8 cellular contexts compared by ENCODE assay signal in the genomic region with DNA sequence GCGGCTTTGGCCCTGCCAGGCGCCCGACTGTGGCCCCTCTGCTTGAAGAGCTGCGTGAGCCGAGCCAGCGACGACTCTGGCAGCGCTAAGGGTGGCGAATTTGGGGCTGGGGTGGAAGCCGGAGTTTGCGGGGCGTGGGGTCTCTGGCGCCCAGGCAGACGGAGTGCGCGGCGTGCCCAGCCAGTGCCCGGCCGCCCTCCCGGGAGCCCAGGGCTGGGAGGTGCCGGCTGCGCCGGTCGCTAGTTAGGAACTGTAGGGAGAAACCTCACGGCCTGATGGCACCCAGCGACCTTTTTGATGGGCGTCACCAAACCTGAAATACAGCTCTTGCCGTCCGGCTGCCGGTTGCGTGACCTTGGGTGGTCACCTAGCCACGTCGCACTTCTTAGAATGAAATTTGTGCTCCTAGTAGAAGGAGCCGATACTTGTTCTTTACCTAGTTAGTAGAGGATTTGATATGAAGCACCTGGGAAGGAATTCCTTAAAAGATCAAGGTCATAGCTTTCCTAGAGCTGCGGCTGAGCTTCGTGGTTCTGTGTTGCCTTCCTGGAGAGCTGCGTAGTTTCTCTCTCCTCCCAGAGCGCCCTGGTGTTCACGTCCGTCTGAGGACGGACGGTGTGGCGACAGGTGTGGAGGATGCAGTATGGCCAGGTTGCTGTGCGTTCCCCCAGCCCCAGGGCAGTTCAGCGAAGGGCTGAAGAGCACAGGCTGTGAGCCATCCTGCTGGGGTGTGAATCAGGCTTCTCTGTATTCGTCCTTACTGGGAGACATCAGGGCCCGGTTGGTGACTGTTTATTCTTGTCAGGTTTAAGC. TPM values are rescaled to one million over a fixed set of nuclear protein-coding genes. Genes with fewer than 3 reads are reported as not detected.
DNase-seq lines count a peak whose midpoint lies in the region; ATAC-seq and TF ChIP-seq lines count a peak whose summit lies in the region.

No MANE protein-coding gene starts in this region.

- peaks cover 14% of the 10 kb centered on the region for H3K36me3 Mint-ChIP-seq in Caco-2 (ENCODE audit: insufficient read depth, unreplicated experiment)
- H3K36me3 Mint-ChIP-seq in osteocyte (ENCODE audit: unreplicated experiment): no peaks in the 10 kb centered on the region

- CTCF ChIA-PET in Caco-2 (lab: Charles Lee): interaction anchor here (0.5 kb wide), 1 partner anchor 1384 kb away, joined by 4 read pairs; no protein-coding TSS in a partner anchor

- H3K36me3 ChIP-seq in Caco-2 (ENCODE audit: control insufficient read depth, insufficient read depth, low read length): no peaks in the 10 kb centered on the region
- H3K36me3 ChIP-seq in SJSA1: no peaks in the 10 kb centered on the region
- peaks cover 0 to 2% (median 0%) of the 10 kb centered on the region in 3 donors for H3K36me3 ChIP-seq in esophagus squamous epithelium

- 2 to 3% methylated on average over 15 to 16 of the region's 47 CpGs for WGBS in esophagus squamous epithelium, 2 donors

- TSS peak; percentile 34 for BruUV-seq in Caco-2 (replicated peaks; lab: Mats Ljungman, UMichigan)

- TF ChIP-seq POLR2A in esophagus squamous epithelium (IDR thresholded peaks at IDR 0.05): no peak

- POLR2A ChIA-PET in Caco-2 (lab: Charles Lee): interaction anchor here (0.9 to 2.3 kb wide), 3 partner anchors 41 to 117 kb away, joined by 3 to 13 read pairs (median 4); a partner anchor contains a TSS

- H3K4me1 ChIP-seq in Caco-2 (peaks cover 16% of the 10 kb centered on the region), SJSA1 (replicated peaks) (no peaks in the 10 kb centered on the region), esophagus squamous epithelium (peaks cover 26 to 60% (median 44%) of the 10 kb centered on the region in 3 donors)

- intact Hi-C loops in Caco-2 (cut with micrococcal nuclease; ENCODE audit: unreplicated experiment) (no loop called here), esophagus squamous epithelium (cut with DNase I) (loop anchor here (5.0 kb wide), 1 partner anchor 57 kb away; a partner anchor contains a TSS)

- H3K27me3 Mint-ChIP-seq in Caco-2 (ENCODE audit: insufficient read depth, unreplicated experiment) (no peaks in the 10 kb centered on the region), osteocyte (ENCODE audit: unreplicated experiment) (no peaks in the 10 kb centered on the region)

- H3K27ac ChIP-seq in SJSA1 (peak overlapping the region; percentile 42; the same call in 1 of the 2 replicates), esophagus squamous epithelium (peak overlapping the region; percentile 96 to 100 (median 98))

- H3K9me3 ChIP-seq in Caco-2 (peaks cover 11% of the 10 kb centered on the region; the same call in 1 of the 2 replicates), SJSA1 (replicated peaks) (no peaks in the 10 kb centered on the region), esophagus squamous epithelium (no peaks in the 10 kb centered on the region)

- peaks cover 10% of the 10 kb centered on the region for H3K9me3 Mint-ChIP-seq in Caco-2 (ENCODE audit: unreplicated experiment)
- no peaks in the 10 kb centered on the region for H3K9me3 Mint-ChIP-seq in osteocyte (ENCODE audit: unreplicated experiment)

- peak; percentile 7 for ATAC-seq in GM21825 (IDR thresholded peaks at IDR 0.05; ENCODE audit: unreplicated experiment)
- no peak for ATAC-seq in HG03139 (IDR thresholded peaks at IDR 0.05; ENCODE audit: unreplicated experiment)

- H3K27ac Mint-ChIP-seq in Caco-2 (ENCODE audit: unreplicated experiment): peak overlapping the region; percentile 95
- peak overlapping the region; percentile 86 for H3K27ac Mint-ChIP-seq in osteocyte (ENCODE audit: unreplicated experiment)

- H3K27me3 ChIP-seq in Caco-2 (replicated peaks; ENCODE audit: control insufficient read depth, insufficient read depth, low read length): no peaks in the 10 kb centered on the region
- no peaks in the 10 kb centered on the region for H3K27me3 ChIP-seq in SJSA1 (replicated peaks)
- H3K27me3 ChIP-seq in esophagus squamous epithelium: no peaks in the 10 kb centered on the region

- DNase-seq in Caco-2 (peak; percentile 50 to 57), SJSA1 (ENCODE audit: low read depth in 1 of 2, low spot score in 2 of 2) (no peak), esophagus squamous epithelium (lab: John Stamatoyannopoulos, UW) (no peak), osteocyte (ENCODE audit: extremely low spot score, unreplicated experiment) (peak; percentile 70), NCI-H1436 (lab: John Stamatoyannopoulos, UW) (no peak)
- DNase-seq in effector CD8-positive, alpha-beta T cell (lab: John Stamatoyannopoulos, UW): no peak

- H3K4me3 ChIP-seq in Caco-2 (ENCODE audit: low read depth, low read length) (peak overlapping the region; percentile 97), SJSA1 (peak overlapping the region; percentile 93), esophagus squamous epithelium (peak overlapping the region; percentile 80 to 98 (median 92))

- peak overlapping the region; percentile 96 for H3K4me3 Mint-ChIP-seq in Caco-2 (ENCODE audit: unreplicated experiment)
- H3K4me3 Mint-ChIP-seq in osteocyte (ENCODE audit: unreplicated experiment): peak overlapping the region; percentile 85

- H3K4me1 Mint-ChIP-seq in Caco-2 (ENCODE audit: low read depth, unreplicated experiment) (no peaks in the 10 kb centered on the region), osteocyte (ENCODE audit: unreplicated experiment) (peaks cover 44% of the 10 kb centered on the region)

- TF ChIP-seq CTCF in Caco-2 (IDR thresholded peaks at IDR 0.05; ENCODE audit: insufficient read depth in 1 of 2, low read depth in 1 of 2, low read length in 1 of 2, severe bottlenecking in 1 of 2, unreplicated experiment in 1 of 2) (no peak), esophagus squamous epithelium (IDR thresholded peaks at IDR 0.05) (no peak), osteocyte (IDR thresholded peaks at IDR 0.05) (no peak)

RNA-seq across cellular contexts. Expression of a gene that starts 0.7 kb away (rescaled TPM):
- total RNA-seq in Caco-2 (2022): 81.1 and 89.3 TPM in 2 replicates
- total RNA-seq in SJSA1 (2014; rRNA removed; shearing (Covaris generic)): 34.4 and 39.7 TPM in 2 replicates
- total RNA-seq in esophagus squamous epithelium: 10 to 100 TPM; 56.6 to 78.7 (median 67.5) TPM
- total RNA-seq in osteocyte: 62.5 and 62.9 TPM in 2 replicates

RNA-seq across cellular contexts. Expression of a gene that starts 41.4 kb away (rescaled TPM):
- total RNA-seq in Caco-2 (2022) (184 TPM in 2 replicates), esophagus squamous epithelium (100 to 1,000 TPM in 3 of 4 donors, 10 to 100 TPM in 1; 72.2 to 121 (median 113) TPM), osteocyte (172 and 176 TPM in 2 replicates)
- 80.9 and 89.3 TPM in 2 replicates for total RNA-seq in SJSA1 (2014; rRNA removed; shearing (Covaris generic))

RNA-seq across cellular contexts. Expression of a gene that starts 56.6 kb away (rescaled TPM):
- 26.3 and 27.4 TPM in 2 replicates for total RNA-seq in Caco-2 (2022)
- total RNA-seq in SJSA1 (2014; rRNA removed; shearing (Covaris generic)): 2.5 and 4.0 TPM in 2 replicates
- total RNA-seq in esophagus squamous epithelium: 10 to 100 TPM in 3 of 4 donors, 1 to 10 TPM in 1; 7.2 to 12.8 (median 11.5) TPM
- 25.3 and 26.7 TPM in 2 replicates for total RNA-seq in osteocyte

Comparison
In these comparisons a context has a peak if more than half of its experiments do, and no peak if none do; other contexts are left out.
1. DNase-seq: peak in Caco-2 (2 of 2) and osteocyte (single experiment); none in SJSA1 (0 of 2), esophagus squamous epithelium (single experiment), effector CD8-positive, alpha-beta T cell (single experiment) and NCI-H1436 (single experiment).
2. Peak in every context shown above with its lines, with median percentiles within 50 percentile points of each other: H3K4me3 ChIP-seq.